In the genomic region with DNA sequence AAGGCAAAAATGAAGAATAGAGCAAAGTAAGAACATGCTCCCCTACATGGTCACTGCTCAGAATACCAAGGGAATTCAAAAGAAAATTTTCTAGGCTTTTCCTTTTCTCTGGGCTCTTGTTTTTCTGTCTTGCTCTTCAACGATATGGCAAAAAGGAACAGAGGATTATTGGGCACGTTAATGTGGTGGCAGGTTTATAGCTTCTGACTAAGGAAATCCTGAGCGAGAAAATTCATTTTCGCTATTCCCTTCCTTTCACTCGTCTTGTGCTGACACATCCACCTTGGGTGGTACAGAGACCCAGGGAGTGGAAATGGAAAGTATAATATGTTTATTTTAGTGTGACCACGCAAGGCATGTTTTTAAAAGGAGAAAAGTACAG, we compare ENCODE assay signal across 21 cellular contexts.
DNase-seq lines count a peak whose midpoint lies in the region; ATAC-seq and TF ChIP-seq lines count a peak whose summit lies in the region.
"Had no signal": no experiment of that assay in that cellular context is flagged by ENCODE, and none has a peak within 500 bp of the region (broad histone marks: within the 10 kb centered on the region; RNA-seq: fewer than 3 reads in every experiment).

No MANE protein-coding gene starts in this region.

- no TSS peak for BruUV-seq in PC-9 (replicated peaks; lab: Mats Ljungman, UMichigan)

- H3K9me3 ChIP-seq in PC-9 (ENCODE audit: insufficient read depth, low read depth) = no peaks in the 10 kb centered on the region
- peaks cover 2% of the 10 kb centered on the region for H3K9me3 ChIP-seq in psoas muscle
- no peaks in the 10 kb centered on the region for H3K9me3 ChIP-seq in lower lobe of right lung
- H3K9me3 ChIP-seq: body of pancreas, gastrocnemius medialis had no signal

- intact Hi-C loops in PC-9 (cut with micrococcal nuclease; ENCODE audit: unreplicated experiment) = loop anchor here (5.0 kb wide), 1 partner anchor 151 kb away; no protein-coding TSS in a partner anchor
- intact Hi-C loops in psoas muscle (cut with DNase I) = no loop called here
- intact Hi-C loops in lower lobe of right lung (cut with DNase I) = no loop called here

- peak overlapping the region; percentile 77; the same call in 1 of the 2 replicates for H2AFZ ChIP-seq in PC-9

- no peaks in the 10 kb centered on the region for H3K9me2 ChIP-seq in PC-9 (ENCODE audit: insufficient read depth)

- H3K4me1 ChIP-seq in PC-9 (replicated peaks; ENCODE audit: insufficient read depth) = peaks cover 5% of the 10 kb centered on the region; the same call in 1 of the 2 replicates
- H3K4me1 ChIP-seq in psoas muscle = no peaks in the 10 kb centered on the region
- H3K4me1 ChIP-seq in lower lobe of right lung = no peaks in the 10 kb centered on the region
- H3K4me1 ChIP-seq: gastrocnemius medialis had no signal

- no peak overlapping the region for H3K4me3 Mint-ChIP-seq in stimulated activated naive CD8-positive, alpha-beta T cell treated with anti-CD3 and anti-CD28 coated beads, Interleukin-15, Interleukin-2, amounts not matched to agents 100 ng/mL and 50 ng/mL, for 24 hours
- H3K4me3 Mint-ChIP-seq in glutamatergic neuron (ENCODE audit: unreplicated experiment) = peak overlapping the region; percentile 42
- H3K4me3 Mint-ChIP-seq: activated CD8-positive, alpha-beta memory T cell treated with anti-CD3 and anti-CD28 coated beads, Interleukin-2, amount 10 ng/mL, durations not matched to agents 7 days and 5 days; dendritic cell treated with granulocyte-macrophage colony-stimulating factor and Interleukin-4, amounts not matched to agents 40 ng/mL and 50 ng/mL, for 4 days had no signal

- POLR2A ChIA-PET in PC-9 (lab: Charles Lee; ENCODE audit: unreplicated experiment) = no interaction called here

- no peaks in the 10 kb centered on the region; the same call in 1 of the 2 replicates for H3K27me3 ChIP-seq in PC-9 (ENCODE audit: insufficient read depth, low read depth)
- H3K27me3 ChIP-seq in psoas muscle (ENCODE audit: insufficient read depth in 3 of 3, low read length in 2 of 3) = peaks cover 16 to 100% (median 28%) of the 10 kb centered on the region in 3 donors
- peaks cover 96% of the 10 kb centered on the region for H3K27me3 ChIP-seq in lower lobe of right lung (ENCODE audit: low read depth)

- DNase-seq in stimulated activated naive CD8-positive, alpha-beta T cell treated with anti-CD3 and anti-CD28 coated beads, Interleukin-15, Interleukin-2, amounts not matched to agents 100 U/mL and 50 U/mL, for 24 hours = no peak
- DNase-seq in PC-9 (no peak), glutamatergic neuron (no peak), psoas muscle (no peak), occipital lobe (lab: John Stamatoyannopoulos, UW) (no peak), lower lobe of right lung (no peak)
- DNase-seq: activated CD8-positive, alpha-beta memory T cell treated with anti-CD3 and anti-CD28 coated beads, Interleukin-2, amount 10 ng/mL, durations not matched to agents 7 days and 5 days; activated naive CD4-positive, alpha-beta T cell treated with Interleukin-2 at 50 U/mL for 16 hours; body of pancreas; gastrocnemius medialis; naive thymus-derived CD4-positive, alpha-beta T cell; NCI-H146; NCI-H2227 treated with DMSO at 0.1 percent for 48 hours; NK-92 treated with Interleukin-12 subunit alpha and Interleukin-12 subunit beta, amount 100 ng/mL, for 24 hours; SHP77; stimulated activated CD4-positive, alpha-beta T cell treated with anti-CD3 and anti-CD28 coated beads, Interleukin-15, amount 100 ng/mL, for 24 hours had no signal

- H3K9me3 Mint-ChIP-seq in stimulated activated naive CD8-positive, alpha-beta T cell treated with anti-CD3 and anti-CD28 coated beads, Interleukin-15, Interleukin-2, amounts not matched to agents 100 ng/mL and 50 ng/mL, for 24 hours = peaks cover 15% of the 10 kb centered on the region
- peaks cover 26% of the 10 kb centered on the region for H3K9me3 Mint-ChIP-seq in glutamatergic neuron (ENCODE audit: unreplicated experiment)

- H3K27me3 Mint-ChIP-seq in stimulated activated naive CD8-positive, alpha-beta T cell treated with anti-CD3 and anti-CD28 coated beads, Interleukin-15, Interleukin-2, amounts not matched to agents 100 ng/mL and 50 ng/mL, for 24 hours = peaks cover 92% of the 10 kb centered on the region
- peaks cover 57% of the 10 kb centered on the region for H3K27me3 Mint-ChIP-seq in glutamatergic neuron (ENCODE audit: unreplicated experiment)

- TF ChIP-seq CTCF in PC-9 (conservative IDR thresholded peaks at IDR 0.05) (no peak), glutamatergic neuron (IDR thresholded peaks at IDR 0.05; ENCODE audit: partially characterized antibody, unreplicated experiment) (no peak), psoas muscle (IDR thresholded peaks at IDR 0.05) (no peak), lower lobe of right lung (IDR thresholded peaks at IDR 0.05) (no peak)

- no peak for ATAC-seq in stimulated activated naive CD8-positive, alpha-beta T cell treated with anti-CD3 and anti-CD28 coated beads, Interleukin-15, Interleukin-2, amounts not matched to agents 100 U/mL and 50 U/mL, for 24 hours
- no peak for ATAC-seq in psoas muscle
- no peak for ATAC-seq in HG03175 (IDR thresholded peaks at IDR 0.05; ENCODE audit: unreplicated experiment)
- no peak for ATAC-seq in lower lobe of right lung
- ATAC-seq: activated CD4-positive, CD25-positive, alpha-beta regulatory T cell treated with anti-CD3 and anti-CD28 coated beads, Interleukin-2, amount 50 U/mL, for 24 hours; activated CD8-positive, alpha-beta memory T cell treated with anti-CD3 and anti-CD28 coated beads, Interleukin-2, amount 10 ng/mL, durations not matched to agents 7 days and 5 days; body of pancreas; gastrocnemius medialis; naive thymus-derived CD4-positive, alpha-beta T cell had no signal

- no peaks in the 10 kb centered on the region for H3K36me3 ChIP-seq in PC-9 (ENCODE audit: low read depth)
- H3K36me3 ChIP-seq in psoas muscle (ENCODE audit: insufficient read depth in 1 of 2, low read depth in 1 of 2) = no peaks in the 10 kb centered on the region
- no peaks in the 10 kb centered on the region for H3K36me3 ChIP-seq in lower lobe of right lung
- H3K36me3 ChIP-seq: gastrocnemius medialis had no signal

- H4K20me1 ChIP-seq in PC-9 (ENCODE audit: insufficient read depth) = no peaks in the 10 kb centered on the region

- H3K4me2 ChIP-seq in PC-9 = peak overlapping the region; percentile 85

- 20 to 28% (median 21%) methylated on average over 6 of the region's 6 CpGs for WGBS in psoas muscle, 3 donors

- H3F3A ChIP-seq in PC-9 (ENCODE audit: insufficient read depth, low read depth) = peaks cover 5% of the 10 kb centered on the region; the same call in 1 of the 2 replicates

- H3K36me3 Mint-ChIP-seq in stimulated activated naive CD8-positive, alpha-beta T cell treated with anti-CD3 and anti-CD28 coated beads, Interleukin-15, Interleukin-2, amounts not matched to agents 100 ng/mL and 50 ng/mL, for 24 hours (ENCODE audit: low read depth) = peaks cover 9% of the 10 kb centered on the region
- peaks cover 9% of the 10 kb centered on the region for H3K36me3 Mint-ChIP-seq in glutamatergic neuron (ENCODE audit: unreplicated experiment)

- H3K27ac Mint-ChIP-seq in stimulated activated naive CD8-positive, alpha-beta T cell treated with anti-CD3 and anti-CD28 coated beads, Interleukin-15, Interleukin-2, amounts not matched to agents 100 ng/mL and 50 ng/mL, for 24 hours = peak overlapping the region; percentile 15
- H3K27ac Mint-ChIP-seq in glutamatergic neuron (ENCODE audit: unreplicated experiment) = no peak overlapping the region
- H3K27ac Mint-ChIP-seq: activated CD8-positive, alpha-beta memory T cell treated with anti-CD3 and anti-CD28 coated beads, Interleukin-2, amount 10 ng/mL, durations not matched to agents 7 days and 5 days; dendritic cell treated with granulocyte-macrophage colony-stimulating factor and Interleukin-4, amounts not matched to agents 40 ng/mL and 50 ng/mL, for 4 days had no signal

- H3K4me3 ChIP-seq in PC-9 = peak overlapping the region; percentile 65; the same call in 1 of the 2 replicates
- no peak overlapping the region for H3K4me3 ChIP-seq in psoas muscle
- no peak overlapping the region for H3K4me3 ChIP-seq in lower lobe of right lung
- H3K4me3 ChIP-seq: body of pancreas, gastrocnemius medialis had no signal

- CTCF ChIA-PET in PC-9 (lab: Charles Lee) = interaction anchor here (0.7 kb wide), 1 partner anchor 54 kb away, joined by 3 read pairs; no protein-coding TSS in a partner anchor

- H3K4me1 Mint-ChIP-seq in stimulated activated naive CD8-positive, alpha-beta T cell treated with anti-CD3 and anti-CD28 coated beads, Interleukin-15, Interleukin-2, amounts not matched to agents 100 ng/mL and 50 ng/mL, for 24 hours (ENCODE audit: low read depth) = peaks cover 21% of the 10 kb centered on the region
- H3K4me1 Mint-ChIP-seq in glutamatergic neuron (ENCODE audit: low read depth, unreplicated experiment) = peaks cover 4% of the 10 kb centered on the region

- H3K27ac ChIP-seq in PC-9 (no peak overlapping the region), psoas muscle (no peak overlapping the region), lower lobe of right lung (no peak overlapping the region)
- H3K27ac ChIP-seq: body of pancreas, epithelial cell of prostate, gastrocnemius medialis had no signal

- H3K79me2 ChIP-seq in PC-9 (ENCODE audit: low read depth) = no peaks in the 10 kb centered on the region
